ENCODE assay signal across 16 cellular contexts in the genomic region with DNA sequence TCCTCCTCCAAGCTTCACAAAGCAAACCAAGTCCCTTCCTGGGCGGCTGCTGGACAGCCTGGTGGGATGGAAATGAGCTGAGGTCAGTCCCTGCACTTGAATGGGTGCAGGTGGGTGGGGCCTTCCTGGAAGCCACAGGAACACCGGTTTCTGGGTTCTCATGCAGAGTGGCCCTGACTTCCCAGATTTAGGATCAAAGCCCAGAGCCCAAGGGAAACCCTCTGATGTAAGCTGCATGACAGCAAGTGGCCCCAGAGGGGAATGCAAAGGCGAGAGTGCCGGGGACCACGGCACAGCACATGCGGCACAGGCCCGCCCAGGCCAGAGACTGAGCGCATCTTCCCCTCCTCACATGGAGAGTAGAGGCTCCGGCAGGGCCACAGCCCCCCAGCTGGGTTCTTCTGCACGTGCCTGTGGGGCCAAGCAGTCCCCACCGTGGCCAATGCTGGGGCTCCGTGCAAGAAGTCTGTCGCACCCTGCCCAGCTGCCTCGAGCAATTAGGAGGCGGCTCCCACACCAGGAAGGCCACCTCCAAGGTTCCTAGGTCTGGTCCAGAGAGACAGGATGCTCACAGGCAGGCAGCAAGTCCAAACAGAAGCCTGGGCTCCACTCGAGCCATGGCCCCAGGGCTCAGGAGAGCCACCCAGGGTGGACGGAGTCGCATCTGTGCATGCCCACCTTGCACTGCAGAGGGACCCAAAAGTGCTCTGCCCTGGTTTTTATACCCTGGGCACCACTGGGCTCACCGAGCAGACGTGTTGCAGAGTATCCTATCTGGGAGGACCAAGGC.
A peak's percentile ranks its signal among the peaks of the same experiment; 100 is the strongest.
DNase-seq lines count a peak whose midpoint lies in the region; ATAC-seq and TF ChIP-seq lines count a peak whose summit lies in the region.
"Had no signal": no experiment of that assay in that cellular context is flagged by ENCODE, and none has a peak within 500 bp of the region (broad histone marks: within the 10 kb centered on the region; RNA-seq: fewer than 3 reads in every experiment).

No MANE protein-coding gene starts in this region.

- no peaks in the 10 kb centered on the region for H3K36me3 Mint-ChIP-seq in activated naive CD8-positive, alpha-beta T cell treated with anti-CD3 and anti-CD28 coated beads, Interleukin-2, amount 10 ng/mL, durations not matched to agents 7 days and 5 days
- no peaks in the 10 kb centered on the region for H3K36me3 Mint-ChIP-seq in activated naive CD8-positive, alpha-beta T cell treated with anti-CD3 and anti-CD28 coated beads for 36 hours
- peaks cover 6% of the 10 kb centered on the region for H3K36me3 Mint-ChIP-seq in glutamatergic neuron (ENCODE audit: unreplicated experiment)
- H3K36me3 Mint-ChIP-seq: naive thymus-derived CD8-positive, alpha-beta T cell had no signal

- H3K36me3 ChIP-seq in osteoblast (ENCODE audit: insufficient read depth, low read length) (no peaks in the 10 kb centered on the region), upper lobe of right lung (no peaks in the 10 kb centered on the region)

- intact Hi-C loops in upper lobe of right lung (cut with DNase I) = no loop called here

- ATAC-seq in activated naive CD8-positive, alpha-beta T cell treated with anti-CD3 and anti-CD28 coated beads, Interleukin-2, amount 10 ng/mL, durations not matched to agents 7 days and 5 days (ENCODE audit: low read depth) = no peak
- ATAC-seq in upper lobe of right lung = peak; percentile 65
- ATAC-seq: effector memory CD8-positive, alpha-beta T cell; naive thymus-derived CD8-positive, alpha-beta T cell had no signal

- H3K4me1 Mint-ChIP-seq in activated naive CD8-positive, alpha-beta T cell treated with anti-CD3 and anti-CD28 coated beads, Interleukin-2, amount 10 ng/mL, durations not matched to agents 7 days and 5 days = no peaks in the 10 kb centered on the region
- no peaks in the 10 kb centered on the region for H3K4me1 Mint-ChIP-seq in activated naive CD8-positive, alpha-beta T cell treated with anti-CD3 and anti-CD28 coated beads for 36 hours
- H3K4me1 Mint-ChIP-seq in glutamatergic neuron (ENCODE audit: low read depth, unreplicated experiment) = no peaks in the 10 kb centered on the region
- H3K4me1 Mint-ChIP-seq: activated CD4-positive, alpha-beta T cell treated with anti-CD3 and anti-CD28 coated beads, Interleukin-2, amount 10 ng/mL, durations not matched to agents 7 days and 5 days; naive thymus-derived CD8-positive, alpha-beta T cell had no signal

- H3K27me3 Mint-ChIP-seq in activated naive CD8-positive, alpha-beta T cell treated with anti-CD3 and anti-CD28 coated beads, Interleukin-2, amount 10 ng/mL, durations not matched to agents 7 days and 5 days = peaks cover 2% of the 10 kb centered on the region
- H3K27me3 Mint-ChIP-seq in activated naive CD8-positive, alpha-beta T cell treated with anti-CD3 and anti-CD28 coated beads for 36 hours = peaks cover 3% of the 10 kb centered on the region
- peaks cover 3% of the 10 kb centered on the region for H3K27me3 Mint-ChIP-seq in glutamatergic neuron (ENCODE audit: unreplicated experiment)
- H3K27me3 Mint-ChIP-seq: activated CD4-positive, alpha-beta T cell treated with anti-CD3 and anti-CD28 coated beads, Interleukin-2, amount 10 ng/mL, durations not matched to agents 7 days and 5 days; CD4-positive, alpha-beta T cell had no signal

- no peaks in the 10 kb centered on the region for H3K9me3 ChIP-seq in osteoblast (ENCODE audit: low read depth, low read length)
- no peaks in the 10 kb centered on the region for H3K9me3 ChIP-seq in upper lobe of right lung

- H3K27ac Mint-ChIP-seq in activated naive CD8-positive, alpha-beta T cell treated with anti-CD3 and anti-CD28 coated beads, Interleukin-2, amount 10 ng/mL, durations not matched to agents 7 days and 5 days = no peak overlapping the region
- H3K27ac Mint-ChIP-seq in activated naive CD8-positive, alpha-beta T cell treated with anti-CD3 and anti-CD28 coated beads for 36 hours = no peak overlapping the region
- no peak overlapping the region for H3K27ac Mint-ChIP-seq in glutamatergic neuron (ENCODE audit: unreplicated experiment)
- H3K27ac Mint-ChIP-seq: activated CD4-positive, alpha-beta T cell treated with anti-CD3 and anti-CD28 coated beads, Interleukin-2, amount 10 ng/mL, durations not matched to agents 7 days and 5 days; CD4-positive, alpha-beta T cell; effector memory CD8-positive, alpha-beta T cell; HFFc6; naive thymus-derived CD8-positive, alpha-beta T cell had no signal

- DNase-seq in activated naive CD8-positive, alpha-beta T cell treated with anti-CD3 and anti-CD28 coated beads, Interleukin-2, amount 10 ng/mL, durations not matched to agents 7 days and 5 days = peak; percentile 18
- no peak for DNase-seq in activated naive CD8-positive, alpha-beta T cell treated with anti-CD3 and anti-CD28 coated beads for 36 hours
- DNase-seq in glutamatergic neuron (peak; percentile 12), osteoblast (ENCODE audit: insufficient read length, low spot score, missing footprints) (peak; percentile 58), upper lobe of right lung (peak; percentile 75), foreskin melanocyte (no peak), NCI-H1417 treated with DMSO at 0.1 percent for 48 hours (lab: John Stamatoyannopoulos, UW) (no peak), mucosa of gallbladder (ENCODE audit: low spot score) (no peak)
- DNase-seq: activated CD4-positive, alpha-beta T cell treated with anti-CD3 and anti-CD28 coated beads, Interleukin-2, amount 10 ng/mL, durations not matched to agents 7 days and 5 days; effector memory CD8-positive, alpha-beta T cell; HFFc6; naive thymus-derived CD8-positive, alpha-beta T cell; PC-9; stimulated activated CD4-positive, alpha-beta T cell treated with anti-CD3 and anti-CD28 coated beads, Interleukin-4, amount 100 ng/mL, for 4 hours; trophoblast cell had no signal

- H3K4me2 ChIP-seq in osteoblast (ENCODE audit: insufficient read depth, low read length) = no peak overlapping the region

- H3K27ac ChIP-seq in osteoblast (ENCODE audit: low read depth, low read length) (no peak overlapping the region), upper lobe of right lung (peak overlapping the region; percentile 49)

- no peak overlapping the region for H2AFZ ChIP-seq in osteoblast (ENCODE audit: low read length)
- H2AFZ ChIP-seq: PC-9 had no signal

- H3K9me3 Mint-ChIP-seq in activated naive CD8-positive, alpha-beta T cell treated with anti-CD3 and anti-CD28 coated beads, Interleukin-2, amount 10 ng/mL, durations not matched to agents 7 days and 5 days = no peaks in the 10 kb centered on the region
- H3K9me3 Mint-ChIP-seq in activated naive CD8-positive, alpha-beta T cell treated with anti-CD3 and anti-CD28 coated beads for 36 hours = no peaks in the 10 kb centered on the region
- H3K9me3 Mint-ChIP-seq in glutamatergic neuron (ENCODE audit: unreplicated experiment) = no peaks in the 10 kb centered on the region
- H3K9me3 Mint-ChIP-seq: activated CD4-positive, alpha-beta T cell treated with anti-CD3 and anti-CD28 coated beads, Interleukin-2, amount 10 ng/mL, durations not matched to agents 7 days and 5 days; CD4-positive, alpha-beta T cell; effector memory CD8-positive, alpha-beta T cell; HFFc6 had no signal

- peaks cover 20% of the 10 kb centered on the region for H3K27me3 ChIP-seq in osteoblast (ENCODE audit: insufficient read depth, low read length)
- H3K27me3 ChIP-seq in upper lobe of right lung = no peaks in the 10 kb centered on the region

- POLR2A ChIA-PET in activated naive CD8-positive, alpha-beta T cell treated with anti-CD3 and anti-CD28 coated beads, Interleukin-2, amount 10 ng/mL, durations not matched to agents 7 days and 5 days (lab: Charles Lee) = no interaction called here

- H3K4me3 Mint-ChIP-seq in activated naive CD8-positive, alpha-beta T cell treated with anti-CD3 and anti-CD28 coated beads, Interleukin-2, amount 10 ng/mL, durations not matched to agents 7 days and 5 days = no peak overlapping the region
- no peak overlapping the region for H3K4me3 Mint-ChIP-seq in activated naive CD8-positive, alpha-beta T cell treated with anti-CD3 and anti-CD28 coated beads for 36 hours
- H3K4me3 Mint-ChIP-seq in glutamatergic neuron (ENCODE audit: unreplicated experiment) = no peak overlapping the region
- H3K4me3 Mint-ChIP-seq: activated CD4-positive, alpha-beta T cell treated with anti-CD3 and anti-CD28 coated beads, Interleukin-2, amount 10 ng/mL, durations not matched to agents 7 days and 5 days; CD4-positive, alpha-beta T cell; effector memory CD8-positive, alpha-beta T cell; HFFc6; naive thymus-derived CD8-positive, alpha-beta T cell had no signal

- TF ChIP-seq CTCF in glutamatergic neuron (IDR thresholded peaks at IDR 0.05; ENCODE audit: partially characterized antibody, unreplicated experiment) = no peak
- TF ChIP-seq CTCF in osteoblast (IDR thresholded peaks at IDR 0.05; ENCODE audit: extremely low read depth, low read depth, low read length) = no peak
- no peak for TF ChIP-seq CTCF in upper lobe of right lung (IDR thresholded peaks at IDR 0.05)

- no peaks in the 10 kb centered on the region for H3K79me2 ChIP-seq in osteoblast (ENCODE audit: insufficient read depth, low read length)

- H3K4me3 ChIP-seq in osteoblast (ENCODE audit: insufficient read depth, low read length) (no peak overlapping the region), upper lobe of right lung (no peak overlapping the region)
- H3K4me3 ChIP-seq: PC-9 had no signal

- no peaks in the 10 kb centered on the region for H4K20me1 ChIP-seq in osteoblast (ENCODE audit: insufficient read depth, low read length)

- peaks cover 3% of the 10 kb centered on the region for H3K4me1 ChIP-seq in osteoblast (ENCODE audit: insufficient read depth, low read length)
- peaks cover 37% of the 10 kb centered on the region for H3K4me1 ChIP-seq in upper lobe of right lung

Comparison
In these comparisons a context has a peak if more than half of its experiments do, and no peak if none do; other contexts are left out.
1. DNase-seq: peak in activated naive CD8-positive, alpha-beta T cell treated with anti-CD3 and anti-CD28 coated beads, Interleukin-2, amount 10 ng/mL, durations not matched to agents 7 days and 5 days (single experiment), glutamatergic neuron (single experiment), osteoblast (single experiment) and upper lobe of right lung (single experiment); none in activated naive CD8-positive, alpha-beta T cell treated with anti-CD3 and anti-CD28 coated beads for 36 hours (single experiment), foreskin melanocyte (single experiment), NCI-H1417 treated with DMSO at 0.1 percent for 48 hours (single experiment) and mucosa of gallbladder (single experiment).